Comparison of ENCODE assay signal across 1 cellular context in the genomic region with DNA sequence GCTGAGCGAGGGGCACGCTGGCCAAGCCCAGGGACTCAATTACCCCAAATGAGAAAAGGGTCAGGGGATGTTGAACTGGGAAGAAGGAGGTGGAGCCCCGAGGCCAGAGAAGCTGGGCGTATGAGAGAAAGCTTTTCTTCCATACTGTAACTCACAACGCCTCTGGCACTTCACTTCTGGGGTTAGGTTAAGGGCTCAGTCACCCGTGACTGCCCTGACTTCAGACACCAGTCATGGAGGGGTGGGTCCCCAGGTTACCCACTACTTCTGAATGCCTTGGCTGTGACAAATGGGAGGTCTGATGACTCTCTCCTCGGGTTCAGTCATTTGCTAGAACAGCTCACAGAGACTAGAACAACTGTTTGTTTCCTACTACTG.
TF ChIP-seq lines count a peak whose summit lies in the region.

No MANE protein-coding gene starts in this region.

TF ChIP-seq in K562, 482 proteins besides CTCF, POLR2A, EP300 and RAD21:
- TF ChIP-seq GATA2 (CRISPR knock-in tag; IDR thresholded peaks at IDR 0.05) (no peak), GTF2A2 (tag; IDR thresholded peaks at IDR 0.05) (no peak), BRD4 (IDR thresholded peaks at IDR 0.05) (no peak), HDAC1 (IDR thresholded peaks at IDR 0.05) (no peak), ZSCAN29 (IDR thresholded peaks at IDR 0.05) (no peak), SETDB1 (IDR thresholded peaks at IDR 0.05; ENCODE audit: low read length) (no peak)
- TF ChIP-seq, protein P1, sequence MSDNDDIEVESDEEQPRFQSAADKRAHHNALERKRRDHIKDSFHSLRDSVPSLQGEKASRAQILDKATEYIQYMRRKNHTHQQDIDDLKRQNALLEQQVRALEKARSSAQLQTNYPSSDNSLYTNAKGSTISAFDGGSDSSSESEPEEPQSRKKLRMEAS (CRISPR knock-in tag; IDR thresholded peaks at IDR 0.05) = no peak
- TF ChIP-seq, protein P2, sequence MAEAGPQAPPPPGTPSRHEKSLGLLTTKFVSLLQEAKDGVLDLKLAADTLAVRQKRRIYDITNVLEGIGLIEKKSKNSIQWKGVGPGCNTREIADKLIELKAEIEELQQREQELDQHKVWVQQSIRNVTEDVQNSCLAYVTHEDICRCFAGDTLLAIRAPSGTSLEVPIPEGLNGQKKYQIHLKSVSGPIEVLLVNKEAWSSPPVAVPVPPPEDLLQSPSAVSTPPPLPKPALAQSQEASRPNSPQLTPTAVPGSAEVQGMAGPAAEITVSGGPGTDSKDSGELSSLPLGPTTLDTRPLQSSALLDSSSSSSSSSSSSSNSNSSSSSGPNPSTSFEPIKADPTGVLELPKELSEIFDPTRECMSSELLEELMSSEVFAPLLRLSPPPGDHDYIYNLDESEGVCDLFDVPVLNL (CRISPR knock-in tag; IDR thresholded peaks at IDR 0.05; ENCODE audit: low read depth) = no peak
- TF ChIP-seq, protein P3, sequence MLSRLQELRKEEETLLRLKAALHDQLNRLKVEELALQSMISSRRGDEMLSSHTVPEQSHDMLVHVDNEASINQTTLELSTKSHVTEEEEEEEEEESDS (CRISPR knock-in tag; IDR thresholded peaks at IDR 0.05) = no peak
